8 cellular contexts compared by ENCODE assay signal in the genomic region with DNA sequence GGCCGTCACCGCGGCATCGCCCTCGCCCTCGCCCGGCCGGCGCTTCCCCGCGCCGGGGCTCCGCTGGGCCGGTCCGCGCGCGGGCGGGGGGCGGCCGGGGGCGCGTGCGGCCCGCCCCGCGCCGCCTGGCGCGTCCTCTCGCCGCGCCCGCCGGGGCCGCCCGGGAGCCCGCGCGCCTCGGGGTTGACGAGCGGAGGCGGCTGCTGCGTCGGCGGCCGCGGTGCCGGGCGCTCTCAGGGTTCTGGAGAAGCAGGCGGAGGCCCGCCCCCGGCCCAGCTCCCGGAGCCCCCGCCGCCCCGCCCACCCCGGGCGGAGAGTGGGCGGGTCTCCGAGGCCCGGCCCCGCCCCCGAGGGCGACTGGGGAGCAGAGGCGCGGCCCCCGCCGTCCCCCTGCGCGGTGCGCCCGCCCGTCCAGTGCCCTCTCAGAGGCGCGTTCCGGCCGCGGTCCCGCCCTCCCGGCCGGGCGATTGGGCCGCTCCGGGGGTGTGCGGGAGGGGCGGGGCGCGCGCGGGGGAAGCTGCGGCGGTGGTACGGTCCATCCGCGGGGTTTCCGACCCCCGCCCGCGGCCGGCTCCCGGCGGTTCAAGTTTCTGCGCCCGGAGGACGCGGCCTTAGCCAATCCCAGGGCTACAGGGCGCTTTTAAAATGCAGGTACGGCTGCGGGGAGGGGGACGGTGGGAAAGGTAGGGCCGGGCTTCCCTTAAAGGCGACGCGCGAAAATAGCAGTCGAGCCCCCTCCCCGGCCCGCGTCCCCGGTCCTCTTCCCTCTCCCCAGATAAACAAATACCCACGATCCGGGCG. TPM values are rescaled to one million over a fixed set of nuclear protein-coding genes. Genes with fewer than 3 reads are reported as not detected.
DNase-seq lines count a peak whose midpoint lies in the region; ATAC-seq, FAIRE-seq and TF ChIP-seq lines count a peak whose summit lies in the region.

A gene (minus strand): TSS at position 243 of the 801 bp plus-strand sequence. CDS start 248 bp downstream, outside the sequence.

- FAIRE-seq in A549 (lab: Jason Lieb, UNC) (no peak), small intestine (lab: Jason Lieb, UNC) (no peak)

- DNase-seq in A549 (ENCODE audit: low read depth in 1 of 2, low spot score in 1 of 2) (peak; percentile 91 to 95), NCI-H2196 (lab: John Stamatoyannopoulos, UW; ENCODE audit: unreplicated experiment) (peak; percentile 84), caudate nucleus (lab: John Stamatoyannopoulos, UW) (peak in 60 of 61 donors; percentile 21 to 94 (median 85)), iPS-NIHi7 (ENCODE audit: extremely low spot score) (peak; percentile 99), small intestine (peak; percentile 96)
- peak; percentile 88 to 97 (median 92) for DNase-seq in activated CD4-positive, CD25-positive, alpha-beta regulatory T cell (lab: John Stamatoyannopoulos, UW)

- no peak for TF ChIP-seq RAD21 in A549 (conservative IDR thresholded peaks at IDR 0.05 in 1 of 2, IDR thresholded peaks at IDR 0.05 in 1 of 2)

- TF ChIP-seq POLR2A in A549 (IDR thresholded peaks at IDR 0.05; ENCODE audit: low read length), result peak; percentile 37

- peak; percentile 75 to 88 for ATAC-seq in A549
- peak; percentile 92 for ATAC-seq in GM18867 (IDR thresholded peaks at IDR 0.05; ENCODE audit: unreplicated experiment)
- peak; percentile 83 for ATAC-seq in HG03103 (IDR thresholded peaks at IDR 0.05; ENCODE audit: low read depth, unreplicated experiment)

- POLR2A ChIA-PET in A549 (lab: Yijun Ruan, JAX), result interaction anchor here (0.9 to 3.7 kb wide), 5 partner anchors 24 to 123 kb away, joined by 3 to 25 read pairs (median 6); a partner anchor contains a TSS

- no peak for TF ChIP-seq CTCF in A549 (IDR thresholded peaks at IDR 0.05)

- H3K27me3 ChIP-seq in small intestine (ENCODE audit: control insufficient read depth in 2 of 2, insufficient read depth in 2 of 2, low read length in 2 of 2), result no peaks in the 10 kb centered on the region

- 2% methylated on average over 9 of the region's 125 CpGs for WGBS in A549 (ENCODE audit: missing lambda C conversion rate)
- WGBS in small intestine, 3 donors, result 0 to 1% (median 1%) methylated on average over 36 to 125 of the region's 125 CpGs

- no peaks in the 10 kb centered on the region for H3K9me3 ChIP-seq in A549
- H3K9me3 ChIP-seq in small intestine (ENCODE audit: control insufficient read depth, low read depth), result no peaks in the 10 kb centered on the region

- peaks cover 47% of the 10 kb centered on the region for H3K4me1 ChIP-seq in A549
- peaks cover 2 to 4% of the 10 kb centered on the region in 2 donors for H3K4me1 ChIP-seq in small intestine (ENCODE audit: control insufficient read depth in 2 of 2, insufficient read depth in 1 of 2, low read depth in 1 of 2, low read length in 1 of 2)

- H3K4me3 ChIP-seq in A549, result peak within 1 kb of the TSS; percentile 81
- H3K4me3 ChIP-seq in small intestine (ENCODE audit: low read depth in 1 of 2, low read length in 2 of 2), result peak within 1 kb of the TSS; percentile 80 to 82

- CTCF ChIA-PET in A549 (lab: Yijun Ruan, JAX), result interaction anchor here (0.8 to 11.6 kb wide), 16 partner anchors 7 to 278 kb away, joined by 3 to 96 read pairs (median 6); no protein-coding TSS in a partner anchor

- H3K27ac ChIP-seq in A549 (peak within 1 kb of the TSS; percentile 87 to 99), caudate nucleus (ENCODE audit: low read depth, low read length) (peak within 1 kb of the TSS; percentile 73), small intestine (ENCODE audit: low read depth in 1 of 2, low read length in 1 of 2) (peak within 1 kb of the TSS; percentile 85 to 87)

- no peak for TF ChIP-seq EP300 in A549 (IDR thresholded peaks at IDR 0.05)

- peak within 1 kb of the TSS; percentile 95 for H3K4me2 ChIP-seq in A549

- H3K36me3 ChIP-seq in small intestine (ENCODE audit: control insufficient read depth in 2 of 2, insufficient read depth in 2 of 2, low read length in 2 of 2), result no peaks in the 10 kb centered on the region

TF ChIP-seq in A549, 52 proteins besides CTCF, POLR2A, EP300 and RAD21:
- TF ChIP-seq MAZ (IDR thresholded peaks at IDR 0.05; ENCODE audit: borderline replicate concordance, low read depth, low read length), result peak; percentile 78; the same call in 1 of the 2 replicates
- no peak for TF ChIP-seq RNF2 (IDR thresholded peaks at IDR 0.05; ENCODE audit: borderline replicate concordance, low read depth)
- TF ChIP-seq RARB (CRISPR knock-in tag; IDR thresholded peaks at IDR 0.05), result no peak
- TF ChIP-seq GATA3 (IDR thresholded peaks at IDR 0.05; ENCODE audit: borderline replicate concordance), result peak; percentile 68
- no peak for TF ChIP-seq KDM1A (IDR thresholded peaks at IDR 0.05; ENCODE audit: low read depth)
- peak; percentile 70 for TF ChIP-seq BHLHE40 (IDR thresholded peaks at IDR 0.05; ENCODE audit: low read depth, low read length)
- peak in 1 of 2 experiments; percentile 61; a peak in 2 of 5 replicates for TF ChIP-seq JUN (IDR thresholded peaks at IDR 0.05)
- TF ChIP-seq ZC3H11A (IDR thresholded peaks at IDR 0.05), result no peak
- TF ChIP-seq, protein P1, sequence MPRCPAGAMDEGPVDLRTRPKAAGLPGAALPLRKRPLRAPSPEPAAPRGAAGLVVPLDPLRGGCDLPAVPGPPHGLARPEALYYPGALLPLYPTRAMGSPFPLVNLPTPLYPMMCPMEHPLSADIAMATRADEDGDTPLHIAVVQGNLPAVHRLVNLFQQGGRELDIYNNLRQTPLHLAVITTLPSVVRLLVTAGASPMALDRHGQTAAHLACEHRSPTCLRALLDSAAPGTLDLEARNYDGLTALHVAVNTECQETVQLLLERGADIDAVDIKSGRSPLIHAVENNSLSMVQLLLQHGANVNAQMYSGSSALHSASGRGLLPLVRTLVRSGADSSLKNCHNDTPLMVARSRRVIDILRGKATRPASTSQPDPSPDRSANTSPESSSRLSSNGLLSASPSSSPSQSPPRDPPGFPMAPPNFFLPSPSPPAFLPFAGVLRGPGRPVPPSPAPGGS (IDR thresholded peaks at IDR 0.05), result 0 out of 3 replicates have a peak, but pooled peaks have one; percentile 15

RNA-seq across cellular contexts. Expression of the gene that starts here (rescaled TPM):
- polyA plus RNA-seq in A549 (2011; rRNA removed) (10.5 and 11.4 TPM in 2 replicates), A549 (2017; fragmentation: RNase III; extraction: RNeasy Plus Mini Kit Qiagen cat#74134 plus additional on column Dnase treatment) (29.0 to 38.0 TPM (median 31.4 TPM) in 3 replicates), small intestine (10 to 100 TPM; 17.6 to 42.3 (median 26.8) TPM)
- 21.9 and 32.2 TPM in 2 replicates for polyA plus RNA-seq in A549 (2012; cell fraction: cytosol; rRNA removed)
- polyA plus RNA-seq in A549 (2012; cell fraction: nucleus; rRNA removed), result 39.4 and 46.8 TPM in 2 replicates
- polyA minus RNA-seq in A549 (2011; rRNA and poly(A)+ RNA removed), result 15.0 and 21.7 TPM in 2 replicates

Comparison
In these comparisons a context has a peak if more than half of its experiments do, and no peak if none do; other contexts are left out.
1. Peak in every context shown above with its lines: DNase-seq, ATAC-seq, H3K4me3 ChIP-seq and H3K27ac ChIP-seq.